ENCODE assay signal across 1 cellular context in the genomic region with DNA sequence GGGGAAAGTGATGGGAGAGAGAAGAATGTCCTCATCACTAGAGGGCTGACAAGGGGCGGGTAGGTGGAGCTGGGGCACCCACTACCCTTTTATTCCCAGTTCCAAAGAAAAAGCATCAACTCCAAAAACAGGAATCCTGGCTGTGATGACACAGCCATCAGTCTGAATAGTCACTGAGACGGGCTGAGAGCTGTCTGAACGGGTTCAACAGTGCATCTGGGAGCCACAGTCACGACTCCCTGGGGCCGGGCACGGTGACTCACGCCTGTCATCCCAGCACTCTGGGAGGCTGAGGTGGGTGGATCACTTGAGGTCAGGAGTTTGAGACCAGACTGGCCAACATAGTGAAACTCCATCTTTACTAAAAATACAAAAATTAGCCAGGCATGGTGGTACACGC. TPM values are rescaled to one million over a fixed set of nuclear protein-coding genes. Genes with fewer than 3 reads are reported as not detected.
"Had no signal": no experiment of that assay in that cellular context is flagged by ENCODE, and none has a peak within 500 bp of the region (broad histone marks: within the 10 kb centered on the region; RNA-seq: fewer than 3 reads in every experiment).

No MANE protein-coding gene starts in this region.

RNA-seq across cellular contexts. Expression of gene CENPO, which starts 42.2 kb away (rescaled TPM):
- total RNA-seq: ascending aorta had no signal
